Comparison of ENCODE assay signal across 17 cellular contexts in the genomic region with DNA sequence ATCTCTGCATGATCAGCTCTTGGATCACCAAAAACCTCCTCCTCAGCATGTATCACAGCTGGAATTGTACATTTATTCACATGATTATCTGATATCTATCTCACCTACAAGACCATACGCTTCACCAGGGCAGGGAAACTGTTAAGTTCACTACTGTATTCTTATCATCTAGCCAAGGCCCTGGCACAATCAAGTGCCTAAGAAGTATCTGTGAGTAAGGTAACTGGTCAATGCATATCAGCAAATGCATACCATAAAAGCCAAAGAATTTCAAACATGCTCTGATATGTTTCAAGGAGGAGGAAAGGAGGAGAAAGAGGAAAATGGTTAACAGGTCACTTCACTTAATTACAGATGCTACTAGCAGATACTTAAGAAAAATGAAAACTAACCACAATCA.
DNase-seq lines count a peak whose midpoint lies in the region; ATAC-seq, FAIRE-seq and TF ChIP-seq lines count a peak whose summit lies in the region.
"Had no signal": no experiment of that assay in that cellular context is flagged by ENCODE, and none has a peak within 500 bp of the region (broad histone marks: within the 10 kb centered on the region; RNA-seq: fewer than 3 reads in every experiment).

No MANE protein-coding gene starts in this region.

- H3K4me2 ChIP-seq in A549: no peak overlapping the region
- H3K4me2 ChIP-seq: GM23338 had no signal

- FAIRE-seq in A549 (lab: Jason Lieb, UNC): peak; percentile 32
- FAIRE-seq: A204.1 had no signal

- TF ChIP-seq RAD21 in A549 (conservative IDR thresholded peaks at IDR 0.05 in 1 of 2, IDR thresholded peaks at IDR 0.05 in 1 of 2): no peak

- H3K4me1 ChIP-seq in A549 (peaks cover 18% of the 10 kb centered on the region; the same call in 1 of the 3 replicates), Caco-2 (peaks cover 50% of the 10 kb centered on the region), left lung (no peaks in the 10 kb centered on the region)
- H3K4me1 ChIP-seq: SJSA1 had no signal

- H3K36me3 Mint-ChIP-seq in Caco-2 (ENCODE audit: insufficient read depth, unreplicated experiment): peaks cover 9% of the 10 kb centered on the region

- CTCF ChIA-PET in A549 (lab: Yijun Ruan, JAX) (interaction anchor here (1.5 kb wide), 1 partner anchor 54 kb away, joined by 3 read pairs; no protein-coding TSS in a partner anchor), Caco-2 (lab: Charles Lee) (interaction anchor here (0.6 to 2.2 kb wide), 2 partner anchors 14 to 173 kb away, joined by 3 to 4 read pairs; no protein-coding TSS in a partner anchor)

- H3K27me3 Mint-ChIP-seq in Caco-2 (ENCODE audit: insufficient read depth, unreplicated experiment): no peaks in the 10 kb centered on the region

- H3K4me3 Mint-ChIP-seq in Caco-2 (ENCODE audit: unreplicated experiment): peak overlapping the region; percentile 11
- H3K4me3 Mint-ChIP-seq: GM23338 had no signal

- no peaks in the 10 kb centered on the region for H3K27me3 ChIP-seq in Caco-2 (replicated peaks; ENCODE audit: control insufficient read depth, insufficient read depth, low read length)
- H3K27me3 ChIP-seq in left lung: no peaks in the 10 kb centered on the region
- H3K27me3 ChIP-seq: SJSA1 had no signal

- intact Hi-C loops in Caco-2 (cut with micrococcal nuclease; ENCODE audit: unreplicated experiment): loop anchor here (1.0 to 2.0 kb wide), 2 partner anchors 14 to 55 kb away; no protein-coding TSS in a partner anchor
- intact Hi-C loops in left lung (cut with DNase I): no loop called here

- peaks cover 30% of the 10 kb centered on the region for H3K4me1 Mint-ChIP-seq in Caco-2 (ENCODE audit: low read depth, unreplicated experiment)

- TF ChIP-seq EP300 in A549 (IDR thresholded peaks at IDR 0.05): no peak

- POLR2A ChIA-PET in A549 (lab: Yijun Ruan, JAX) (no interaction called here), Caco-2 (lab: Charles Lee) (no interaction called here)

- TF ChIP-seq CTCF in A549 (IDR thresholded peaks at IDR 0.05): no peak
- no peak for TF ChIP-seq CTCF in Caco-2 (IDR thresholded peaks at IDR 0.05; ENCODE audit: insufficient read depth in 1 of 2, low read depth in 1 of 2, low read length in 1 of 2, severe bottlenecking in 1 of 2, unreplicated experiment in 1 of 2)
- TF ChIP-seq CTCF in left lung (IDR thresholded peaks at IDR 0.05): no peak

- ATAC-seq in A549 (no peak), left lung (peak; percentile 32), GM19467 (IDR thresholded peaks at IDR 0.05; ENCODE audit: unreplicated experiment) (no peak), esophagus mucosa (no peak)
- ATAC-seq: GM23338, Panc1 had no signal

- no TSS peak for BruUV-seq in Caco-2 (replicated peaks; lab: Mats Ljungman, UMichigan)

- H3K36me3 ChIP-seq in Caco-2 (ENCODE audit: control insufficient read depth, insufficient read depth, low read length) (no peaks in the 10 kb centered on the region), left lung (no peaks in the 10 kb centered on the region)
- H3K36me3 ChIP-seq: SJSA1 had no signal

- H3K9me3 ChIP-seq in A549 (no peaks in the 10 kb centered on the region), Caco-2 (no peaks in the 10 kb centered on the region), left lung (no peaks in the 10 kb centered on the region)
- H3K9me3 ChIP-seq: SJSA1 had no signal

- H3K27ac Mint-ChIP-seq in Caco-2 (ENCODE audit: unreplicated experiment): peak overlapping the region; percentile 1
- H3K27ac Mint-ChIP-seq: GM23338 had no signal

- no peak overlapping the region for H3K4me3 ChIP-seq in A549
- no peak overlapping the region for H3K4me3 ChIP-seq in Caco-2 (ENCODE audit: low read depth, low read length)
- H3K4me3 ChIP-seq in left lung: no peak overlapping the region
- H3K4me3 ChIP-seq: GM23338, SJSA1 had no signal

- H3K27ac ChIP-seq in A549: no peak overlapping the region
- H3K27ac ChIP-seq in left lung: no peak overlapping the region
- H3K27ac ChIP-seq: SJSA1 had no signal

- H3K9me3 Mint-ChIP-seq in Caco-2 (ENCODE audit: unreplicated experiment): no peaks in the 10 kb centered on the region
- H3K9me3 Mint-ChIP-seq: GM23338 had no signal

- no peak for DNase-seq in A549 (ENCODE audit: low read depth in 1 of 2, low spot score in 1 of 2)
- DNase-seq in Caco-2: peak in 1 of 2 experiments; percentile 48
- DNase-seq in amniotic epithelial cell (ENCODE audit: low read depth): peak; percentile 59
- no peak for DNase-seq in left lung
- DNase-seq in activated CD4-positive, alpha-beta T cell treated with anti-CD3 and anti-CD28 coated beads for 48 hours: no peak
- no peak for DNase-seq in NCI-H526 treated with DMSO at 0.1 percent for 48 hours (lab: John Stamatoyannopoulos, UW)
- DNase-seq: HCEC 1CT, IMR-90, NCI-H1417 treated with DMSO at 0.1 percent for 48 hours, NCI-H187 treated with DMSO at 0.1 percent for 48 hours, NCI-H2227 treated with DMSO at 0.1 percent for 48 hours had no signal

- 93% methylated on average over 1 of the region's 1 CpG for WGBS in A549 (ENCODE audit: missing lambda C conversion rate)

- no peak for TF ChIP-seq POLR2A in A549 (IDR thresholded peaks at IDR 0.05; ENCODE audit: low read length)

TF ChIP-seq in A549, 52 proteins besides CTCF, POLR2A, EP300 and RAD21:
- no peak for TF ChIP-seq FOXS1 (CRISPR knock-in tag; IDR thresholded peaks at IDR 0.05)
- TF ChIP-seq FOSL2 (IDR thresholded peaks at IDR 0.05): no peak
- no peak for TF ChIP-seq FOSL2 (CRISPR knock-in tag; IDR thresholded peaks at IDR 0.05)
- no peak for TF ChIP-seq HDAC2 (IDR thresholded peaks at IDR 0.05)
- TF ChIP-seq, protein P1, sequence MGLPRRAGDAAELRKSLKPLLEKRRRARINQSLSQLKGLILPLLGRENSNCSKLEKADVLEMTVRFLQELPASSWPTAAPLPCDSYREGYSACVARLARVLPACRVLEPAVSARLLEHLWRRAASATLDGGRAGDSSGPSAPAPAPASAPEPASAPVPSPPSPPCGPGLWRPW (IDR thresholded peaks at IDR 0.05): no peak
- no peak for TF ChIP-seq FOSB (CRISPR knock-in tag; IDR thresholded peaks at IDR 0.05)
- no peak for TF ChIP-seq KDM1A (IDR thresholded peaks at IDR 0.05; ENCODE audit: low read depth)
- TF ChIP-seq HOXB5 (CRISPR knock-in tag; IDR thresholded peaks at IDR 0.05): no peak
- no peak for TF ChIP-seq TFCP2L1 (CRISPR knock-in tag; IDR thresholded peaks at IDR 0.05)
- TF ChIP-seq ZSCAN20 (CRISPR knock-in tag; IDR thresholded peaks at IDR 0.05): no peak
- TF ChIP-seq RCOR1 (IDR thresholded peaks at IDR 0.05; ENCODE audit: low read depth, low read length): no peak
- TF ChIP-seq, protein P2, sequence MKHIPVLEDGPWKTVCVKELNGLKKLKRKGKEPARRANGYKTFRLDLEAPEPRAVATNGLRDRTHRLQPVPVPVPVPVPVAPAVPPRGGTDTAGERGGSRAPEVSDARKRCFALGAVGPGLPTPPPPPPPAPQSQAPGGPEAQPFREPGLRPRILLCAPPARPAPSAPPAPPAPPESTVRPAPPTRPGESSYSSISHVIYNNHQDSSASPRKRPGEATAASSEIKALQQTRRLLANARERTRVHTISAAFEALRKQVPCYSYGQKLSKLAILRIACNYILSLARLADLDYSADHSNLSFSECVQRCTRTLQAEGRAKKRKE (CRISPR knock-in tag; IDR thresholded peaks at IDR 0.05; ENCODE audit: low read depth): no peak
- no peak for TF ChIP-seq SREBF2 (IDR thresholded peaks at IDR 0.05)
- TF ChIP-seq ZFP36 (IDR thresholded peaks at IDR 0.05; ENCODE audit: borderline replicate concordance, partially characterized antibody): no peak
- no peak for TF ChIP-seq JUNB (IDR thresholded peaks at IDR 0.05)
- no peak for TF ChIP-seq RARB (CRISPR knock-in tag; IDR thresholded peaks at IDR 0.05)
TF ChIP-seq in A549: peak in this region for 0.
